ENCODE assay signal across 8 cellular contexts in the genomic region with DNA sequence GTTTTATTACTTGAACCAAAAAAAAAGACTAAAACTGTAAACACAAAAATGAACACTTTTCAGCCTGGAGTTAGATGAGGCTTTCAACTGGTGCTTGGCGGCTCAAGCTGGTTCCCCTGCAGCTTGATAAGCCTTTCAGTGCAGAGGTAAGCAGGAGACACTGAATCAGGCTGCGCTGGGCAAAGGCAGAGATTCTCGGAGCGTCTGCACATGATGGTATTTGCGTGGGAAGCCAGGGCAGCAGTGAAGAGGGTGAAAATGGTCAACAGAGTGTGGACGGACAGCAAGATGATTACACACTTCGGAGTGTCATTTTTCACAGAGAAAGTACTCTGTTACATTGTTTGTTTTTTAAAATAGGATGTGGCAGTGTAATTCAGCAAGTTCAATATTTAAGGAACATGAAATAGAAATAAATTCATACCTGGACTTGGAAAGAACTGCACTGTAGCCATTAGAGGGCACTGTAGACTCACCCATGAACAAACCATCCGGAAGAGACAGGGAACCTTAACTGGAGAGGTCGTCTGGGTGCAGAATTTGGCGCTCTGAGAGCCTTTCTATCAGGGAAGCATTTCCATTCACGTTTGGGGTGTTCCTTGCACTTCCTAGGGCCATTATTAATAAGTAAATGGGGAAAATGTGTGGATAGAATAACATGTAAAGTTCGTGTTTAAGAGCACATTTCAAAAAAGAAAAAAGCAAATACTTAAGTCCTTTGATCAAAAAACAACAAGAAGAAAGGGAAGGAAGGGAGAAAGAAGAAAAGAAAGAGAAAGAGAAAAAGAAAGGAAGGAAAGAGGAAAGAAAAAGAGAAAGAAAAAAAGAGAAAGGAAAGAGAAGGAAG.
DNase-seq lines count a peak whose midpoint lies in the region; ATAC-seq and TF ChIP-seq lines count a peak whose summit lies in the region.

No MANE protein-coding gene starts in this region.

- 22 to 33% methylated on average over 12 of the region's 12 CpGs for WGBS in thyroid gland, 2 donors

- H3K27me3 ChIP-seq in kidney epithelial cell (ENCODE audit: control insufficient read depth, insufficient read depth, low read length) (peaks cover 5% of the 10 kb centered on the region), thyroid gland (no peaks in the 10 kb centered on the region)

- H3K9me3 ChIP-seq in thyroid gland = no peaks in the 10 kb centered on the region

- H3K4me3 ChIP-seq in kidney epithelial cell (ENCODE audit: low read depth, low read length) = no peak overlapping the region
- H3K4me3 ChIP-seq in thyroid gland (replicated peaks in 1 of 3) = no peak overlapping the region

- H3K27ac Mint-ChIP-seq in MCF 10A (ENCODE audit: low read depth, unreplicated experiment) = no peak overlapping the region

- H3K27me3 Mint-ChIP-seq in MCF 10A (ENCODE audit: insufficient read depth, unreplicated experiment) = no peaks in the 10 kb centered on the region

- peaks cover 19% of the 10 kb centered on the region for H3K36me3 Mint-ChIP-seq in MCF 10A (ENCODE audit: insufficient read depth, unreplicated experiment)

- DNase-seq in DMS53 (lab: John Stamatoyannopoulos, UW) = peak; percentile 82
- DNase-seq in M059J (ENCODE audit: low read depth) = peak; percentile 62
- DNase-seq in RPMI7951 (ENCODE audit: low read depth) = peak; percentile 46
- peak; percentile 69 for DNase-seq in MCF 10A (ENCODE audit: unreplicated experiment)
- no peak for DNase-seq in kidney epithelial cell (ENCODE audit: low read depth)
- peak; percentile 21 to 37 for DNase-seq in thyroid gland
- no peak for DNase-seq in sciatic nerve (ENCODE audit: low spot score)

- peak; percentile 45 for ATAC-seq in GM21423 (IDR thresholded peaks at IDR 0.05; ENCODE audit: unreplicated experiment)
- ATAC-seq in sciatic nerve = no peak

- H3K36me3 ChIP-seq in kidney epithelial cell (ENCODE audit: control insufficient read depth, insufficient read depth, low read length) (no peaks in the 10 kb centered on the region), thyroid gland (peaks cover 0 to 8% of the 10 kb centered on the region in 2 donors)

- no peaks in the 10 kb centered on the region for H3K9me3 Mint-ChIP-seq in MCF 10A (ENCODE audit: unreplicated experiment)

- peaks cover 0 to 12% of the 10 kb centered on the region in 2 donors for H3K4me1 ChIP-seq in thyroid gland

- intact Hi-C loops in MCF 10A (cut with micrococcal nuclease) = loop anchor here (1.0 to 5.0 kb wide), 2 partner anchors 800 to 1085 kb away; no protein-coding TSS in a partner anchor
- intact Hi-C loops in thyroid gland (cut with DNase I) = loop anchor here (10.0 kb wide), 1 partner anchor 392 kb away; no protein-coding TSS in a partner anchor
- intact Hi-C loops in sciatic nerve (cut with DNase I) = no loop called here

- TF ChIP-seq CTCF in MCF 10A (IDR thresholded peaks at IDR 0.05; ENCODE audit: unreplicated experiment) = peak; percentile 64
- TF ChIP-seq CTCF in kidney epithelial cell (IDR thresholded peaks at IDR 0.05; ENCODE audit: insufficient read depth, low read length, poor library complexity, severe bottlenecking) = peak; percentile 71
- TF ChIP-seq CTCF in thyroid gland (IDR thresholded peaks at IDR 0.05) = peak; percentile 28 to 89 (median 68)

- CTCF ChIA-PET in MCF 10A (lab: Yijun Ruan, JAX) = interaction anchor here (0.6 to 3.1 kb wide), 13 partner anchors 9 to 1263 kb away, joined by 3 to 10 read pairs (median 3); no protein-coding TSS in a partner anchor

- H3K4me3 Mint-ChIP-seq in MCF 10A (ENCODE audit: unreplicated experiment) = peak overlapping the region; percentile 11

- H3K4me1 Mint-ChIP-seq in MCF 10A (ENCODE audit: insufficient read depth, unreplicated experiment) = peaks cover 7% of the 10 kb centered on the region

- POLR2A ChIA-PET in MCF 10A (lab: Yijun Ruan, JAX) = no interaction called here

- no TSS peak for BruUV-seq in MCF 10A (replicated peaks; lab: Mats Ljungman, UMichigan)

- no peak for TF ChIP-seq POLR2A in thyroid gland (IDR thresholded peaks at IDR 0.05)

- no peak overlapping the region for H3K27ac ChIP-seq in thyroid gland

Comparison
In these comparisons a context has a peak if more than half of its experiments do, and no peak if none do; other contexts are left out.
1. DNase-seq: peak in DMS53 (single experiment), M059J (single experiment), RPMI7951 (single experiment), MCF 10A (single experiment) and thyroid gland (2 of 2); none in kidney epithelial cell (single experiment) and sciatic nerve (single experiment).
2. Peak in every context shown above with its lines, with median percentiles within 50 percentile points of each other: CTCF ChIP-seq.